Comparison of ENCODE assay signal across 14 cellular contexts in the genomic region with DNA sequence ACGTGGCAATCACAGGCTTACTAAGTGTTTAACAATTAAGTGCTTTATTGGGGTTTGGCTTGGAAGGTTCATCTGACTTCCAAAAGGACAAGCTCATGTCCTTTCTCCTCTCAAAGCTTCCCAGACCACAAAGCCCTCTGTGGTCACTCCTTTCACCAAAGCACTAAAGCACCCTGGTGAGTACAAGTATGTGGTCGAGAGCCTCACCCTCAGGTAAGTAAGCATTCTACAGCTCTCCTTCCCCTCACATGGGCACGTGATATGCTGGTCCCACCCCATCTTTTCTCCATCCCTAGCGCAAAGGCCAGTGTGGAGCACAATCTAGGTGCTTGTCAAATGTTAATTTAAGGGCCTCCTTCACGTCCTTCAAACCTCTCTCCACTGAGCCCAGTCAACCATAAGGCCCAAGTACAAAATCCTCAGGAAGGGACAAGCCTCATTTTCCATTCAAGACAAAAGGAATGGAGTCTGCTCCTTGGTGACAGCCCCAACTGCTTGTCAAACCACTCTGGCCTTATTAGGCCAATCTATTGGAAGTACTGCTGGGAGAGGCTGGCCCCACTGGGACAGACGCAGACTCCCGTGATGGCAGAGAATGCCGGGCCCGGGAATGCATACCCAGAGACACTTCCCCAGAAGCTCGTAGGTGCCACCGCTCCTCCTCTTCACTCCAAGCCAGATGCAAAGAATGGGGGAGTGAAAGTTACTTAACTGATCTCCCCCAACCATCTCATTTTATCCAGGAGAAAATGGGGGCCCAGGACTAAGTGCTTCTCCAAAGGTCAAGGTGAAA. TPM values are rescaled to one million over a fixed set of nuclear protein-coding genes. Genes with fewer than 3 reads are reported as not detected.
DNase-seq lines count a peak whose midpoint lies in the region; ATAC-seq and TF ChIP-seq lines count a peak whose summit lies in the region.
"Had no signal": no experiment of that assay in that cellular context is flagged by ENCODE, and none has a peak within 500 bp of the region (broad histone marks: within the 10 kb centered on the region; RNA-seq: fewer than 3 reads in every experiment).

No MANE protein-coding gene starts in this region.

- peak overlapping the region in 7 of 11 experiments; percentile 3 to 34 (median 18); a peak in 7 of 22 replicates for H3K9ac ChIP-seq in BLaER1 treated with 17β-estradiol and CSF1 and Interleukin-3, amounts not matched to agents 10 nM and 100 nM
- H3K9ac ChIP-seq in H9 (ENCODE audit: extremely low read depth, insufficient read length, low read length): no peak overlapping the region

- peaks cover 3% of the 10 kb centered on the region; the same call in 1 of the 2 replicates for H3K79me2 ChIP-seq in H9 (ENCODE audit: insufficient read depth, low read length)

- H3K4me2 ChIP-seq in BLaER1 treated with 17β-estradiol and CSF1 and Interleukin-3, amounts not matched to agents 10 nM and 100 nM: peak overlapping the region in 1 of 11 experiments; percentile 32; a peak in 1 of 22 replicates
- H3K4me2 ChIP-seq in H9 (ENCODE audit: insufficient read depth, insufficient read length, low read length): no peak overlapping the region

- intact Hi-C loops in prostate gland (cut with DNase I): no loop called here

- H3K36me3 Mint-ChIP-seq in H9 (ENCODE audit: insufficient read depth in 1 of 3, low read depth in 3 of 3): peaks cover 37 to 54% (median 49%) of the 10 kb centered on the region in 3 experiments

- H3K4me3 ChIP-seq in BLaER1 treated with 17β-estradiol and CSF1 and Interleukin-3, amounts not matched to agents 10 nM and 100 nM: no peak overlapping the region
- H3K4me3 ChIP-seq in prostate gland: no peak overlapping the region
- H3K4me3 ChIP-seq: vagina had no signal

- H2BK20ac ChIP-seq in H9 (ENCODE audit: low read depth, low read length, poor library complexity, severe bottlenecking): no peak overlapping the region

- H3K27ac Mint-ChIP-seq in H9: peak overlapping the region; percentile 13 to 90 (median 58); a peak in 4 of 7 replicates
- H3K27ac Mint-ChIP-seq: activated naive CD4-positive, alpha-beta T cell treated with anti-CD3 and anti-CD28 coated beads, Interleukin-2, amount 50 U/mL, for 24 hours had no signal

- H4K5ac ChIP-seq in H9 (ENCODE audit: insufficient read length, low read depth, low read length): no peak overlapping the region

- no peak overlapping the region for H3K4me3 Mint-ChIP-seq in H9
- H3K4me3 Mint-ChIP-seq: activated naive CD4-positive, alpha-beta T cell treated with anti-CD3 and anti-CD28 coated beads, Interleukin-2, amount 50 U/mL, for 24 hours had no signal

- no peaks in the 10 kb centered on the region for H3K27me3 Mint-ChIP-seq in H9 (ENCODE audit: low read depth)
- H3K27me3 Mint-ChIP-seq: activated naive CD4-positive, alpha-beta T cell treated with anti-CD3 and anti-CD28 coated beads, Interleukin-2, amount 50 U/mL, for 24 hours had no signal

- no peak overlapping the region for H2BK12ac ChIP-seq in H9 (ENCODE audit: insufficient read length, low read depth, low read length)

- H2BK15ac ChIP-seq in H9 (ENCODE audit: low read depth, low read length): no peak overlapping the region

- H2AK5ac ChIP-seq in H9 (ENCODE audit: insufficient read length, low read length): no peak overlapping the region

- TF ChIP-seq CTCF in H9 (conservative IDR thresholded peaks at IDR 0.05): no peak
- no peak for TF ChIP-seq CTCF in prostate gland (IDR thresholded peaks at IDR 0.05)

- no peak for DNase-seq in H9
- peak; percentile 80 for DNase-seq in myocyte (ENCODE audit: low read depth)
- DNase-seq in prostate gland (ENCODE audit: low spot score): no peak
- DNase-seq in amniotic stem cell (lab: John Stamatoyannopoulos, UW): no peak
- DNase-seq: DMS 273 treated with DMSO at 0.1 percent for 48 hours; GOT3; NCI-H1048; stimulated activated CD4-positive, alpha-beta T cell treated with anti-CD3 and anti-CD28 coated beads, Interleukin-4, amount 100 ng/mL, for 4 hours had no signal

- no peak overlapping the region for H3K23ac ChIP-seq in H9 (ENCODE audit: insufficient read length, low read depth, low read length)

- ATAC-seq in GM18520 (IDR thresholded peaks at IDR 0.05; ENCODE audit: unreplicated experiment) (no peak), HG02970 (IDR thresholded peaks at IDR 0.05; ENCODE audit: low FRiP score, unreplicated experiment) (no peak)

- no peak overlapping the region for H2AFZ ChIP-seq in H9 (ENCODE audit: low read length)

- H3K27ac ChIP-seq in BLaER1 treated with 17β-estradiol and CSF1 and Interleukin-3, amounts not matched to agents 10 nM and 100 nM: peak overlapping the region in 7 of 11 experiments; percentile 4 to 32 (median 12); a peak in 5 of 22 replicates
- H3K27ac ChIP-seq in H9 (ENCODE audit: insufficient read length, low read depth, low read length) (no peak overlapping the region), angular gyrus (ENCODE audit: low read depth, low read length) (peak overlapping the region; percentile 97), prostate gland (no peak overlapping the region)
- H3K27ac ChIP-seq: vagina had no signal

- H3K9me3 Mint-ChIP-seq in H9: no peaks in the 10 kb centered on the region
- H3K9me3 Mint-ChIP-seq: activated naive CD4-positive, alpha-beta T cell treated with anti-CD3 and anti-CD28 coated beads, Interleukin-2, amount 50 U/mL, for 24 hours had no signal

- H3K23me2 ChIP-seq in H9 (ENCODE audit: insufficient read length, low read depth, low read length, poor library complexity, severe bottlenecking): no peaks in the 10 kb centered on the region

- no peak overlapping the region for H3K4ac ChIP-seq in H9 (ENCODE audit: low read depth, low read length)

- no peaks in the 10 kb centered on the region for H3K27me3 ChIP-seq in BLaER1 treated with 17β-estradiol and CSF1 and Interleukin-3, amounts not matched to agents 10 nM and 100 nM
- H3K27me3 ChIP-seq in H9 (ENCODE audit: insufficient read depth, low read length) (no peaks in the 10 kb centered on the region), prostate gland (replicated peaks; ENCODE audit: insufficient read depth) (peaks cover 2% of the 10 kb centered on the region)
- H3K27me3 ChIP-seq: vagina had no signal

- H3K4me1 ChIP-seq in BLaER1 treated with 17β-estradiol and CSF1 and Interleukin-3, amounts not matched to agents 10 nM and 100 nM: peaks cover 28 to 62% (median 37%) of the 10 kb centered on the region in 10 experiments
- no peaks in the 10 kb centered on the region; the same call in 1 of the 2 replicates for H3K4me1 ChIP-seq in H9 (ENCODE audit: insufficient read depth, low read length)
- no peaks in the 10 kb centered on the region for H3K4me1 ChIP-seq in prostate gland (replicated peaks)

- no peak overlapping the region for H4K8ac ChIP-seq in H9 (replicated peaks; ENCODE audit: insufficient read length, low read depth, low read length)

- peaks cover 39 to 45% of the 10 kb centered on the region in 2 experiments for H3K4me1 Mint-ChIP-seq in H9

- H2BK120ac ChIP-seq in H9 (ENCODE audit: low read depth, low read length, poor library complexity, severe bottlenecking): no peak overlapping the region

- H3K56ac ChIP-seq in H9 (ENCODE audit: insufficient read length, low read depth, low read length): no peak overlapping the region

- H3K18ac ChIP-seq in H9 (ENCODE audit: insufficient read length, low read depth, low read length): no peak overlapping the region

- H4K20me1 ChIP-seq in BLaER1 treated with 17β-estradiol and CSF1 and Interleukin-3, amounts not matched to agents 10 nM and 100 nM: peaks cover 0 to 78% (median 59%) of the 10 kb centered on the region in 11 experiments; a peak in 15 of 22 replicates
- H4K20me1 ChIP-seq in H9 (ENCODE audit: control insufficient read depth, insufficient read depth, insufficient read length): no peaks in the 10 kb centered on the region

- no CpG with 5 or more reads among the region's 11 CpGs for WGBS in H9 (ENCODE audit: extremely low coverage, insufficient read length, low lambda C conversion rate)
- WGBS in prostate gland: 69% methylated on average over 11 of the region's 11 CpGs

- no peaks in the 10 kb centered on the region for H3K9me3 ChIP-seq in BLaER1 treated with 17β-estradiol and CSF1 and Interleukin-3, amounts not matched to agents 10 nM and 100 nM (replicated peaks in 1 of 11)
- H3K9me3 ChIP-seq in H9 (ENCODE audit: control insufficient read depth, low read depth, low read length) (no peaks in the 10 kb centered on the region), prostate gland (no peaks in the 10 kb centered on the region)
- H3K9me3 ChIP-seq: vagina had no signal

- H3T11ph ChIP-seq in H9 (ENCODE audit: low read length): no peak overlapping the region

- peaks cover 23 to 96% (median 84%) of the 10 kb centered on the region in 11 experiments for H3K36me3 ChIP-seq in BLaER1 treated with 17β-estradiol and CSF1 and Interleukin-3, amounts not matched to agents 10 nM and 100 nM
- H3K36me3 ChIP-seq in prostate gland: no peaks in the 10 kb centered on the region

- no peak for TF ChIP-seq POLR2A in prostate gland (IDR thresholded peaks at IDR 0.05)

- H2BK5ac ChIP-seq in H9 (ENCODE audit: insufficient read length, low read length): no peak overlapping the region

- H4K91ac ChIP-seq in H9 (ENCODE audit: insufficient read length, low read depth, low read length): no peak overlapping the region

- H3K79me1 ChIP-seq in H9 (ENCODE audit: insufficient read depth, low read depth, low read length, poor library complexity, severe bottlenecking): peaks cover 3% of the 10 kb centered on the region

- no peak overlapping the region for H3K14ac ChIP-seq in H9 (ENCODE audit: insufficient read depth, low read length)

RNA-seq across cellular contexts. Expression of a gene that starts 7.8 kb away (rescaled TPM):
- total RNA-seq in H9 (2021): 499 and 500 TPM in 2 replicates
- 138 and 179 TPM in 2 replicates for total RNA-seq in myocyte
- polyA plus RNA-seq in myocyte (2012): 373 TPM
- total RNA-seq in prostate gland: 100 to 1,000 TPM in 1 of 2 donors, 10 to 100 TPM in 1; 21.8 to 138 TPM

RNA-seq across cellular contexts. Expression of a gene that starts 22.9 kb away (rescaled TPM):
- total RNA-seq in H9 (2021) (6.0 and 6.3 TPM in 2 replicates), myocyte (6.3 and 9.8 TPM in 2 replicates), prostate gland (10 to 100 TPM in 1 of 2 donors, 1 to 10 TPM in 1; 7.8 to 74.0 TPM)
- 21.8 TPM for polyA plus RNA-seq in myocyte (2012)

RNA-seq across cellular contexts. Expression of a gene that starts 39.2 kb away (rescaled TPM):
- total RNA-seq in H9 (2021) (22.0 and 22.2 TPM in 2 replicates), myocyte (0.70 and 2.3 TPM in 2 replicates), prostate gland (1 to 10 TPM in 1 of 2 donors, under 1 TPM in 1; 0.32 to 4.3 TPM)
- 0.90 TPM for polyA plus RNA-seq in myocyte (2012)

Comparison
In these comparisons a context has a peak if more than half of its experiments do, and no peak if none do; other contexts are left out.
1. H3K27ac ChIP-seq: peak in BLaER1 treated with 17β-estradiol and CSF1 and Interleukin-3, amounts not matched to agents 10 nM and 100 nM (7 of 11) and angular gyrus (single experiment); none in H9 (single experiment) and prostate gland (0 of 2).